ENCODE assay signal across 10 cellular contexts in genomic region chr19:40231544-40232424, GRCh38. TPM values are rescaled to one million over a fixed set of nuclear protein-coding genes. Genes with fewer than 3 reads are reported as not detected.
DNase-seq lines count a peak whose midpoint lies in the region; ATAC-seq and TF ChIP-seq lines count a peak whose summit lies in the region.
"Had no signal": no experiment of that assay in that cellular context is flagged by ENCODE, and none has a peak within 500 bp of the region (broad histone marks: within the 10 kb centered on the region; RNA-seq: fewer than 3 reads in every experiment).

No MANE protein-coding gene starts in this region.

- intact Hi-C loops in upper lobe of right lung (cut with DNase I), result no loop called here

- no peaks in the 10 kb centered on the region for H3K27me3 ChIP-seq in upper lobe of right lung

- no peaks in the 10 kb centered on the region for H3K9me3 ChIP-seq in upper lobe of right lung

- peaks cover 36% of the 10 kb centered on the region for H3K36me3 ChIP-seq in upper lobe of right lung

- H3K4me1 ChIP-seq in upper lobe of right lung, result peaks cover 9% of the 10 kb centered on the region

- ATAC-seq in upper lobe of right lung (peak; percentile 46), GM19463 (IDR thresholded peaks at IDR 0.05; ENCODE audit: unreplicated experiment) (no peak)

- no peak overlapping the region for H3K27ac ChIP-seq in upper lobe of right lung

- DNase-seq in HK-2 (ENCODE audit: unreplicated experiment), result peak; percentile 71
- DNase-seq in ecto neural progenitor cell (ENCODE audit: low spot score), result peak; percentile 56
- peak; percentile 74 for DNase-seq in left kidney (ENCODE audit: low read depth, low spot score)
- DNase-seq in upper lobe of right lung, result no peak
- no peak for DNase-seq in stimulated activated CD4-positive, alpha-beta T cell treated with anti-CD3 and anti-CD28 coated beads, Interleukin-12 subunit alpha, Interleukin-12 subunit beta, amount 100 ng/mL, for 4 hours
- no peak for DNase-seq in NCI-H82 (lab: John Stamatoyannopoulos, UW)
- DNase-seq: activated CD4-positive, CD25-positive, alpha-beta regulatory T cell treated with anti-CD3 and anti-CD28 coated beads, Interleukin-2, amount 50 U/mL, for 72 hours; cortex of kidney had no signal

- no peak overlapping the region for H3K4me3 ChIP-seq in upper lobe of right lung

- TF ChIP-seq CTCF in upper lobe of right lung (IDR thresholded peaks at IDR 0.05), result no peak

RNA-seq across cellular contexts. Expression of gene CCNP, which starts 5.3 kb away (rescaled TPM):
- total RNA-seq in upper lobe of right lung, result not detected
- total RNA-seq: osteoblast had no signal

RNA-seq across cellular contexts. Expression of gene TTC9B, which starts 13.6 kb away (rescaled TPM):
- not detected for total RNA-seq in upper lobe of right lung
- total RNA-seq: osteoblast had no signal

RNA-seq across cellular contexts. Expression of gene MAP3K10, which starts 40.6 kb away (rescaled TPM):
- total RNA-seq in upper lobe of right lung, result 17.2 TPM

RNA-seq across cellular contexts. Expression of gene AKT2, which starts 53.4 kb away (rescaled TPM):
- 103 TPM for total RNA-seq in upper lobe of right lung

Comparison
In these comparisons a context has a peak if more than half of its experiments do, and no peak if none do; other contexts are left out.
1. DNase-seq: peak in HK-2 (single experiment), ecto neural progenitor cell (single experiment) and left kidney (single experiment); none in upper lobe of right lung (single experiment), stimulated activated CD4-positive, alpha-beta T cell treated with anti-CD3 and anti-CD28 coated beads, Interleukin-12 subunit alpha, Interleukin-12 subunit beta, amount 100 ng/mL, for 4 hours (single experiment) and NCI-H82 (single experiment).